In genomic region chr5:86688414-86688813, GRCh38 we compare ENCODE assay signal across 26 cellular contexts.
"Had no signal": no experiment of that assay in that cellular context is flagged by ENCODE, and none has a peak within 500 bp of the region (broad histone marks: within the 10 kb centered on the region; RNA-seq: fewer than 3 reads in every experiment).

No MANE protein-coding gene starts in this region.

- H3K27ac Mint-ChIP-seq: activated CD4-positive, alpha-beta memory T cell treated with anti-CD3 and anti-CD28 coated beads, Interleukin-2, amount 10 ng/mL, durations not matched to agents 7 days and 5 days; activated CD4-positive, alpha-beta T cell treated with anti-CD3 and anti-CD28 coated beads, Interleukin-2, amount 10 ng/mL, durations not matched to agents 7 days and 5 days; activated naive CD4-positive, alpha-beta T cell treated with anti-CD3 and anti-CD28 coated beads for 36 hours; activated naive CD8-positive, alpha-beta T cell; activated T-helper 17 cell treated with anti-CD3 and anti-CD28 coated beads, Interleukin-2, amount 50 U/mL, for 72 hours; brain had no signal

- H3K27me3 Mint-ChIP-seq: activated CD4-positive, alpha-beta T cell treated with anti-CD3 and anti-CD28 coated beads, Interleukin-2, amount 10 ng/mL, durations not matched to agents 7 days and 5 days; activated naive CD8-positive, alpha-beta T cell; activated T-helper 17 cell treated with anti-CD3 and anti-CD28 coated beads, Interleukin-2, amount 50 U/mL, for 72 hours; brain had no signal

- ATAC-seq: activated T-helper 17 cell treated with anti-CD3 and anti-CD28 coated beads, Interleukin-2, amount 50 U/mL, for 72 hours; Panc1 had no signal

- H3K27ac ChIP-seq: KMS-11, RWPE1, SJCRH30, VCaP had no signal

- H3K4me3 Mint-ChIP-seq: activated CD4-positive, alpha-beta memory T cell treated with anti-CD3 and anti-CD28 coated beads, Interleukin-2, amount 10 ng/mL, durations not matched to agents 7 days and 5 days; activated CD4-positive, alpha-beta T cell treated with anti-CD3 and anti-CD28 coated beads, Interleukin-2, amount 10 ng/mL, durations not matched to agents 7 days and 5 days; activated naive CD4-positive, alpha-beta T cell treated with anti-CD3 and anti-CD28 coated beads for 36 hours; activated naive CD8-positive, alpha-beta T cell; activated T-helper 17 cell treated with anti-CD3 and anti-CD28 coated beads, Interleukin-2, amount 50 U/mL, for 72 hours; brain had no signal

- H3K4me1 Mint-ChIP-seq: activated CD4-positive, alpha-beta memory T cell treated with anti-CD3 and anti-CD28 coated beads, Interleukin-2, amount 10 ng/mL, durations not matched to agents 7 days and 5 days; activated CD4-positive, alpha-beta T cell treated with anti-CD3 and anti-CD28 coated beads, Interleukin-2, amount 10 ng/mL, durations not matched to agents 7 days and 5 days; activated T-helper 17 cell treated with anti-CD3 and anti-CD28 coated beads, Interleukin-2, amount 50 U/mL, for 72 hours; brain had no signal

- DNase-seq: activated CD4-positive, alpha-beta memory T cell treated with anti-CD3 and anti-CD28 coated beads, Interleukin-2, amount 10 ng/mL, durations not matched to agents 7 days and 5 days; activated CD4-positive, alpha-beta T cell treated with anti-CD3 and anti-CD28 coated beads, Interleukin-2, amount 10 ng/mL, durations not matched to agents 7 days and 5 days; activated CD4-positive, CD25-positive, alpha-beta regulatory T cell; activated gamma-delta T cell; activated naive CD4-positive, alpha-beta T cell treated with anti-CD3 and anti-CD28 coated beads for 36 hours; activated T-cell treated with anti-CD3 and anti-CD28 coated beads for 4 hours; activated T-cell treated with anti-CD3 and anti-CD28 coated beads, Interleukin-2, amount 50 U/mL, for 48 hours; amygdala; NCI-H1092; NCI-H1417 treated with DMSO at 0.1 percent for 48 hours; NCI-H1694; NCI-H2029; NCI-H345; NCI-H510A; NCI-H526 treated with DMSO at 0.1 percent for 48 hours; Right ventricle myocardium superior; SJCRH30; SK-N-SH; T-helper 1 cell had no signal

- H3K9me3 Mint-ChIP-seq: activated CD4-positive, alpha-beta memory T cell treated with anti-CD3 and anti-CD28 coated beads, Interleukin-2, amount 10 ng/mL, durations not matched to agents 7 days and 5 days; activated CD4-positive, alpha-beta T cell treated with anti-CD3 and anti-CD28 coated beads, Interleukin-2, amount 10 ng/mL, durations not matched to agents 7 days and 5 days; activated naive CD4-positive, alpha-beta T cell treated with anti-CD3 and anti-CD28 coated beads for 36 hours; activated T-helper 17 cell treated with anti-CD3 and anti-CD28 coated beads, Interleukin-2, amount 50 U/mL, for 72 hours had no signal

- H3K4me3 ChIP-seq: SJCRH30 had no signal

- H3K36me3 Mint-ChIP-seq: activated naive CD8-positive, alpha-beta T cell; brain had no signal
